In genomic region chr17:68097161-68097805, GRCh38 we compare ENCODE assay signal across 21 cellular contexts.
DNase-seq lines count a peak whose midpoint lies in the region; ATAC-seq, FAIRE-seq and TF ChIP-seq lines count a peak whose summit lies in the region.
"Had no signal": no experiment of that assay in that cellular context is flagged by ENCODE, and none has a peak within 500 bp of the region (broad histone marks: within the 10 kb centered on the region; RNA-seq: fewer than 3 reads in every experiment).

No MANE protein-coding gene starts in this region.

- no peak overlapping the region for H3K14ac ChIP-seq in IMR-90 (replicated peaks; ENCODE audit: low read depth, low read length)

- no peak overlapping the region for H3K4me3 Mint-ChIP-seq in activated T-helper 1 cell treated with anti-CD3 and anti-CD28 coated beads, Interleukin-12 subunit alpha, Interleukin-12 subunit beta, Interleukin-2, Interleukin-4 antibody, amounts not matched to agents 30 ng/mL and 10 ng/mL and 1 ng/mL, durations not matched to agents 14 hours and 24 hours and 36 hours

- H3K9ac ChIP-seq in IMR-90 (ENCODE audit: low read depth, low read length) (no peak overlapping the region), endothelial cell of umbilical vein (replicated peaks; ENCODE audit: extremely low read depth, insufficient read depth, low read length) (no peak overlapping the region), parathyroid adenoma (no peak overlapping the region)

- H3K4me3 ChIP-seq in IMR-90 (ENCODE audit: insufficient read depth, low read depth, low read length) (no peak overlapping the region), endothelial cell of umbilical vein (replicated peaks in 1 of 3; ENCODE audit: insufficient read depth in 1 of 3, low read depth in 1 of 3, low read length in 3 of 3) (no peak overlapping the region), parathyroid adenoma (ENCODE audit: low read depth, low read length) (no peak overlapping the region), aorta (ENCODE audit: low read length in 2 of 2) (no peak overlapping the region)
- H3K4me3 ChIP-seq: GM12878, SJCRH30 had no signal

- POLR2A ChIA-PET in IMR-90 (lab: Charles Lee; ENCODE audit: unreplicated experiment), result no interaction called here
- POLR2A ChIA-PET in endothelial cell of umbilical vein (lab: Charles Lee), result no interaction called here

- peaks cover 4% of the 10 kb centered on the region for H3K4me1 Mint-ChIP-seq in activated T-helper 1 cell treated with anti-CD3 and anti-CD28 coated beads, Interleukin-12 subunit alpha, Interleukin-12 subunit beta, Interleukin-2, Interleukin-4 antibody, amounts not matched to agents 30 ng/mL and 10 ng/mL and 1 ng/mL, durations not matched to agents 14 hours and 24 hours and 36 hours (ENCODE audit: low read depth)

- peak overlapping the region; percentile 71; the same call in 1 of the 2 replicates for H3K27ac ChIP-seq in IMR-90 (ENCODE audit: insufficient read depth, low read length)
- H3K27ac ChIP-seq in endothelial cell of umbilical vein (ENCODE audit: insufficient read depth, low read depth, low read length), result no peak overlapping the region
- H3K27ac ChIP-seq in parathyroid adenoma, result no peak overlapping the region
- no peak overlapping the region for H3K27ac ChIP-seq in aorta (ENCODE audit: low read depth in 1 of 2, low read length in 2 of 2)
- H3K27ac ChIP-seq: 22Rv1, SJCRH30 had no signal

- H3K79me2 ChIP-seq in endothelial cell of umbilical vein (ENCODE audit: control insufficient read depth, insufficient read depth, low read length) (no peaks in the 10 kb centered on the region), parathyroid adenoma (peaks cover 1% of the 10 kb centered on the region)

- TF ChIP-seq POLR2A in IMR-90 (IDR thresholded peaks at IDR 0.05; ENCODE audit: low read depth, low read length) (no peak), endothelial cell of umbilical vein (IDR thresholded peaks at IDR 0.05; ENCODE audit: low read depth, low read length) (no peak)

- H3K9me3 Mint-ChIP-seq in activated T-helper 1 cell treated with anti-CD3 and anti-CD28 coated beads, Interleukin-12 subunit alpha, Interleukin-12 subunit beta, Interleukin-2, Interleukin-4 antibody, amounts not matched to agents 30 ng/mL and 10 ng/mL and 1 ng/mL, durations not matched to agents 14 hours and 24 hours and 36 hours, result no peaks in the 10 kb centered on the region
- H3K9me3 Mint-ChIP-seq: CD4-positive, CD25-positive, alpha-beta regulatory T cell had no signal

- ATAC-seq in IMR-90 (ENCODE audit: low read depth) (no peak), aorta (ENCODE audit: low FRiP score) (no peak), GM19455 (IDR thresholded peaks at IDR 0.05; ENCODE audit: unreplicated experiment) (no peak)
- ATAC-seq: GM12878, Panc1 had no signal

- DNase-seq in DMS53 (lab: John Stamatoyannopoulos, UW) (peak; percentile 30), DMS53 treated with DMSO at 0.1 percent for 48 hours (lab: John Stamatoyannopoulos, UW; ENCODE audit: unreplicated experiment) (no peak), IMR-90 (peak; percentile 26), endothelial cell of umbilical vein (ENCODE audit: low read depth, low spot score) (no peak), aorta (no peak)
- no peak for DNase-seq in activated T-helper 1 cell treated with anti-CD3 and anti-CD28 coated beads, Interleukin-12 subunit alpha, Interleukin-12 subunit beta, Interleukin-2, Interleukin-4 antibody, amounts not matched to agents 30 ng/mL and 10 ng/mL and 1 ng/mL, durations not matched to agents 14 hours and 24 hours and 36 hours (ENCODE audit: low spot score)
- DNase-seq: BE2C; CD4-positive, CD25-positive, alpha-beta regulatory T cell; COR-L47; GF-D8; GOT3; NCI-H1105 treated with DMSO at 0.1 percent for 48 hours; NCI-H1694; SJCRH30; SW 1271 had no signal

- H3K4me1 ChIP-seq in IMR-90 (ENCODE audit: control insufficient read depth, insufficient read depth, low read length) (peaks cover 2% of the 10 kb centered on the region), endothelial cell of umbilical vein (ENCODE audit: control insufficient read depth, extremely low read depth, insufficient read depth, low read length) (no peaks in the 10 kb centered on the region), parathyroid adenoma (no peaks in the 10 kb centered on the region), aorta (ENCODE audit: control insufficient read depth in 1 of 2, insufficient read depth in 2 of 2, low read length in 2 of 2) (no peaks in the 10 kb centered on the region)
- H3K4me1 ChIP-seq: BE2C, SJCRH30 had no signal

- TF ChIP-seq CTCF in IMR-90 (conservative IDR thresholded peaks at IDR 0.05; ENCODE audit: low read depth, low read length), result no peak
- no peak for TF ChIP-seq CTCF in endothelial cell of umbilical vein (IDR thresholded peaks at IDR 0.05; ENCODE audit: extremely low read depth in 1 of 2, insufficient read depth in 1 of 2, low read depth in 1 of 2, low read length in 2 of 2)
- no peak for TF ChIP-seq CTCF in parathyroid adenoma (IDR thresholded peaks at IDR 0.05)

- H3K36me3 Mint-ChIP-seq in activated T-helper 1 cell treated with anti-CD3 and anti-CD28 coated beads, Interleukin-12 subunit alpha, Interleukin-12 subunit beta, Interleukin-2, Interleukin-4 antibody, amounts not matched to agents 30 ng/mL and 10 ng/mL and 1 ng/mL, durations not matched to agents 14 hours and 24 hours and 36 hours (ENCODE audit: low read depth), result no peaks in the 10 kb centered on the region

- H3K9me3 ChIP-seq in IMR-90 (ENCODE audit: control insufficient read depth, insufficient read depth, low read length) (no peaks in the 10 kb centered on the region), endothelial cell of umbilical vein (replicated peaks; ENCODE audit: control insufficient read depth, insufficient read depth, low read length) (no peaks in the 10 kb centered on the region), parathyroid adenoma (ENCODE audit: control insufficient read depth, low read length) (no peaks in the 10 kb centered on the region), aorta (ENCODE audit: control insufficient read depth, low read length) (no peaks in the 10 kb centered on the region)
- H3K9me3 ChIP-seq: BE2C, SJCRH30 had no signal

- peak overlapping the region; percentile 34; the same call in 1 of the 2 replicates for H3K4me2 ChIP-seq in IMR-90 (ENCODE audit: low read depth, low read length)
- H3K4me2 ChIP-seq in endothelial cell of umbilical vein (ENCODE audit: insufficient read depth, low read length), result no peak overlapping the region
- H3K4me2 ChIP-seq in parathyroid adenoma (ENCODE audit: low read length), result no peak overlapping the region

- H4K20me1 ChIP-seq in IMR-90 (ENCODE audit: insufficient read depth, low read length) (no peaks in the 10 kb centered on the region), endothelial cell of umbilical vein (replicated peaks; ENCODE audit: control insufficient read depth, extremely low read depth, insufficient read depth, low read length) (no peaks in the 10 kb centered on the region)

- no CpG with 5 or more reads among the region's 9 CpGs for WGBS in IMR-90 (ENCODE audit: extremely low coverage in 2 of 2, insufficient read length in 1 of 2), 2 experiments
- 78 to 81% methylated on average over 9 of the region's 9 CpGs for WGBS in aorta, 2 donors

- no peaks in the 10 kb centered on the region; the same call in none of the 2 replicates for H3K9me1 ChIP-seq in IMR-90 (ENCODE audit: insufficient read depth, low read length)
- H3K9me1 ChIP-seq in endothelial cell of umbilical vein (replicated peaks; ENCODE audit: control insufficient read depth, extremely low read depth, insufficient read depth, low read length), result no peaks in the 10 kb centered on the region

- peak overlapping the region; percentile 65; the same call in 1 of the 2 replicates for H2AK5ac ChIP-seq in IMR-90 (ENCODE audit: low read depth, low read length)

- H3K27me3 ChIP-seq in IMR-90 (ENCODE audit: control insufficient read depth, insufficient read depth, low read length) (no peaks in the 10 kb centered on the region), endothelial cell of umbilical vein (ENCODE audit: control insufficient read depth in 2 of 2, insufficient read depth in 2 of 2, low read length in 2 of 2) (no peaks in the 10 kb centered on the region), parathyroid adenoma (ENCODE audit: control insufficient read depth, insufficient read depth, low read length) (no peaks in the 10 kb centered on the region), aorta (ENCODE audit: control insufficient read depth in 1 of 2, insufficient read depth in 2 of 2, low read length in 1 of 2) (no peaks in the 10 kb centered on the region)
- H3K27me3 ChIP-seq: BE2C, SJCRH30 had no signal

- H3K23ac ChIP-seq in IMR-90 (ENCODE audit: low read depth, low read length), result no peak overlapping the region

- peak overlapping the region; percentile 43 for H2BK5ac ChIP-seq in IMR-90 (ENCODE audit: low read depth, low read length, poor library complexity, severe bottlenecking)

- in situ Hi-C loops in IMR-90 (cut with MboI; ENCODE audit: low sequenced_read_pairs), result no loop called here

- H2AFZ ChIP-seq in IMR-90 (replicated peaks; ENCODE audit: low read length, poor library complexity) (peak overlapping the region; percentile 79), endothelial cell of umbilical vein (ENCODE audit: low read depth, low read length) (no peak overlapping the region), parathyroid adenoma (peak overlapping the region; percentile 28)

- H2BK120ac ChIP-seq in IMR-90 (ENCODE audit: low read depth, low read length), result peak overlapping the region; percentile 54; the same call in 1 of the 2 replicates

- BruUV-seq in IMR-90 (replicated peaks; lab: Mats Ljungman, UMichigan) (no TSS peak), endothelial cell of umbilical vein (replicated peaks; lab: Mats Ljungman, UMichigan) (no TSS peak)

- H2BK20ac ChIP-seq in IMR-90 (ENCODE audit: low read depth, low read length), result no peak overlapping the region; the same call in 1 of the 2 replicates

- no peak overlapping the region for H3K56ac ChIP-seq in IMR-90 (ENCODE audit: extremely low read depth, insufficient read depth, low read length)

- 0 out of 4 replicates have a peak overlapping the region, but pooled peaks of 1 of the 2 experiments have one; percentile 56 for H4K8ac ChIP-seq in IMR-90 (ENCODE audit: low read depth in 2 of 2, low read length in 2 of 2)

- no peak overlapping the region for H3K4ac ChIP-seq in IMR-90 (ENCODE audit: low read depth, low read length)

- H3K18ac ChIP-seq in IMR-90 (ENCODE audit: low read depth, low read length), result peak overlapping the region; percentile 45

- H3K27me3 Mint-ChIP-seq in activated T-helper 1 cell treated with anti-CD3 and anti-CD28 coated beads, Interleukin-12 subunit alpha, Interleukin-12 subunit beta, Interleukin-2, Interleukin-4 antibody, amounts not matched to agents 30 ng/mL and 10 ng/mL and 1 ng/mL, durations not matched to agents 14 hours and 24 hours and 36 hours (ENCODE audit: insufficient read depth), result peaks cover 14% of the 10 kb centered on the region

- CTCF ChIA-PET in IMR-90 (lab: Yijun Ruan, JAX) (no interaction called here), endothelial cell of umbilical vein (lab: Charles Lee) (interaction anchor here (1.2 kb wide), 1 partner anchor 44 kb away, joined by 3 read pairs; no protein-coding TSS in a partner anchor)

- H4K5ac ChIP-seq in IMR-90 (ENCODE audit: low read depth, low read length), result peak overlapping the region; percentile 69

- dilution Hi-C loops in IMR-90 (cut with HindIII; ENCODE audit: low sequenced_read_pairs, unreplicated experiment), result no loop called here
- dilution Hi-C loops in endothelial cell of umbilical vein (cut with MboI; ENCODE audit: extremely low pct_ligation_motif_present, low sequenced_read_pairs), result no loop called here

- FAIRE-seq in endothelial cell of umbilical vein (lab: Jason Lieb, UNC), result peak; percentile 18
- FAIRE-seq: GM12878, HTR-8/SVneo had no signal

- H2AK9ac ChIP-seq in IMR-90 (replicated peaks; ENCODE audit: low read depth, low read length, poor library complexity), result no peak overlapping the region

- peaks cover 0 to 6% of the 10 kb centered on the region in 2 experiments; a peak in 2 of 4 replicates for H3K79me1 ChIP-seq in IMR-90 (ENCODE audit: low read depth in 1 of 2, low read length in 2 of 2)

- intact Hi-C loops in IMR-90 (cut with micrococcal nuclease) (no loop called here), endothelial cell of umbilical vein (cut with micrococcal nuclease) (no loop called here), aorta (cut with DNase I) (loop anchor here in 1 of 2 donors (10.0 kb wide), 1 partner anchor 62 kb away; the partner anchor contains the start of gene KPNA2)
- intact Hi-C loops in activated T-helper 1 cell treated with anti-CD3 and anti-CD28 coated beads, Interleukin-12 subunit alpha, Interleukin-12 subunit beta, Interleukin-2, Interleukin-4 antibody, amounts not matched to agents 30 ng/mL and 10 ng/mL and 1 ng/mL, durations not matched to agents 14 hours and 24 hours and 36 hours (cut with micrococcal nuclease), result no loop called here

- no peak for TF ChIP-seq RAD21 in IMR-90 (IDR thresholded peaks at IDR 0.05; ENCODE audit: low read length)

- peak overlapping the region; percentile 30; the same call in 1 of the 2 replicates for H4K91ac ChIP-seq in IMR-90 (ENCODE audit: insufficient read depth, low read depth, low read length)

- H3K36me3 ChIP-seq in IMR-90 (ENCODE audit: control insufficient read depth, insufficient read depth, low read length) (no peaks in the 10 kb centered on the region), endothelial cell of umbilical vein (ENCODE audit: control insufficient read depth in 2 of 2, extremely low read depth in 1 of 2, insufficient read depth in 2 of 2, low read length in 2 of 2) (no peaks in the 10 kb centered on the region), parathyroid adenoma (ENCODE audit: control insufficient read depth, insufficient read depth, low read length) (no peaks in the 10 kb centered on the region), aorta (ENCODE audit: control insufficient read depth in 1 of 2, insufficient read depth in 2 of 2, low read length in 1 of 2) (no peaks in the 10 kb centered on the region)
- H3K36me3 ChIP-seq: BE2C, SJCRH30 had no signal

- no peak overlapping the region for H2BK15ac ChIP-seq in IMR-90 (ENCODE audit: low read depth, low read length)

- H3K27ac Mint-ChIP-seq in activated T-helper 1 cell treated with anti-CD3 and anti-CD28 coated beads, Interleukin-12 subunit alpha, Interleukin-12 subunit beta, Interleukin-2, Interleukin-4 antibody, amounts not matched to agents 30 ng/mL and 10 ng/mL and 1 ng/mL, durations not matched to agents 14 hours and 24 hours and 36 hours, result no peak overlapping the region
- H3K27ac Mint-ChIP-seq: CD4-positive, CD25-positive, alpha-beta regulatory T cell had no signal

Comparison
In these comparisons a context has a peak if more than half of its experiments do, and no peak if none do; other contexts are left out.
1. DNase-seq: peak in DMS53 (single experiment) and IMR-90 (single experiment); none in DMS53 treated with DMSO at 0.1 percent for 48 hours (single experiment), endothelial cell of umbilical vein (single experiment), activated T-helper 1 cell treated with anti-CD3 and anti-CD28 coated beads, Interleukin-12 subunit alpha, Interleukin-12 subunit beta, Interleukin-2, Interleukin-4 antibody, amounts not matched to agents 30 ng/mL and 10 ng/mL and 1 ng/mL, durations not matched to agents 14 hours and 24 hours and 36 hours (single experiment) and aorta (0 of 2).